In the genomic region with DNA sequence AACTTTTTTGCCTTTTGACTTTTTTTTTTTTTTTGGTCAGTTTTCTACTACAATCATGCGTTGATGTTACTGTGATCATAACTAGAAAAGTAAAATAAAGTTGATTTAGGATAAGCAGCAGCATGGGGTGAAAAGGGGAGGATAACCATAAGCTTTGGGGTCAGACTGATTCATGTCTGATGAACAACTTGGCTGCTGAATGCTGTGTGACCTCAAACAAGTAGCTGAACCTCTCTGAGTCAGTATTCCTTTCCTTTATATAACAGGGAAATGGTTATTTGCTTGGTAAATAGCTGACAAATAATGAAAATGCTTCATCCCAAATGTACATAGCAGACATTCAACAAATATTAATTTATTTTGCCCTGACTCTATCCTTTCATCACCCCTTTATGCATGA, we compare ENCODE assay signal across 26 cellular contexts.
"Had no signal": no experiment of that assay in that cellular context is flagged by ENCODE, and none has a peak within 500 bp of the region (broad histone marks: within the 10 kb centered on the region; RNA-seq: fewer than 3 reads in every experiment).

No MANE protein-coding gene starts in this region.

- H3K4me3 ChIP-seq: neural progenitor cell, ovary, psoas muscle, right lobe of liver, sigmoid colon, suprapubic skin, testis, tibial artery, transverse colon, upper lobe of right lung, uterus had no signal

- DNase-seq: natural killer cell; occipital lobe; ovary; posterior cingulate gyrus; psoas muscle; right cardiac atrium; right lobe of liver; sigmoid colon; small intestine; stimulated activated CD4-positive, alpha-beta T cell treated with anti-CD3 and anti-CD28 coated beads, Interleukin-15, amount 100 ng/mL, for 24 hours; stimulated activated CD4-positive, alpha-beta T cell treated with anti-CD3 and anti-CD28 coated beads, Interleukin-2, amount 100 ng/mL, for 24 hours; stimulated activated CD4-positive, alpha-beta T cell treated with anti-CD3 and anti-CD28 coated beads, Interleukin-2, amount 100 ng/mL, for 48 hours; stimulated activated CD4-positive, alpha-beta T cell treated with anti-CD3 and anti-CD28 coated beads, Interleukin-4, amount 100 ng/mL, for 24 hours; stimulated activated naive CD4-positive, alpha-beta T cell; stimulated activated naive CD8-positive, alpha-beta T cell treated with anti-CD3 and anti-CD28 coated beads, Interleukin-15, amount 100 ng/mL, for 72 hours; stimulated activated naive CD8-positive, alpha-beta T cell treated with anti-CD3 and anti-CD28 coated beads, Interleukin-15, Interleukin-2, amounts not matched to agents 100 U/mL and 50 U/mL, for 24 hours; substantia nigra; testis; tibial artery; transverse colon; upper lobe of right lung; uterus had no signal

- H3K79me2 ChIP-seq: parathyroid adenoma had no signal

- ATAC-seq: natural killer cell; psoas muscle; right cardiac atrium; right lobe of liver; stimulated activated memory B cell treated with anti-CD40 and anti-IgM and Interleukin-4, amounts not matched to agents 10 μg/mL and 1 μg/mL and 100 μg/mL, for 72 hours; stimulated activated naive CD8-positive, alpha-beta T cell treated with anti-CD3 and anti-CD28 coated beads, Interleukin-15, amount 100 ng/mL, for 72 hours; stimulated activated naive CD8-positive, alpha-beta T cell treated with anti-CD3 and anti-CD28 coated beads, Interleukin-15, Interleukin-2, amounts not matched to agents 100 U/mL and 50 U/mL, for 24 hours; upper lobe of right lung had no signal

- H3K36me3 ChIP-seq: neural progenitor cell, ovary, right lobe of liver, sigmoid colon, suprapubic skin, tibial artery, transverse colon, upper lobe of right lung, uterus had no signal

- H3K9me3 ChIP-seq: ovary, psoas muscle, right lobe of liver, sigmoid colon, suprapubic skin, testis, tibial artery, transverse colon, upper lobe of right lung, uterus had no signal

- H3K9ac ChIP-seq: neural progenitor cell, parathyroid adenoma had no signal

- H3K27me3 ChIP-seq: neural progenitor cell, ovary, right lobe of liver, sigmoid colon, testis, tibial artery, uterus had no signal

- H3K4me2 ChIP-seq: neural progenitor cell had no signal

- FAIRE-seq: small intestine had no signal

- H3K4me1 ChIP-seq: neural progenitor cell, parathyroid adenoma, psoas muscle, right lobe of liver, sigmoid colon, suprapubic skin, testis, tibial artery, transverse colon, upper lobe of right lung, uterus had no signal

- H3K27ac ChIP-seq: neural progenitor cell, ovary, parathyroid adenoma, psoas muscle, right lobe of liver, sigmoid colon, suprapubic skin, testis, tibial artery, transverse colon, upper lobe of right lung, uterus had no signal

- H2AFZ ChIP-seq: neural progenitor cell, parathyroid adenoma had no signal
